ENCODE assay signal across 11 cellular contexts in the genomic region with DNA sequence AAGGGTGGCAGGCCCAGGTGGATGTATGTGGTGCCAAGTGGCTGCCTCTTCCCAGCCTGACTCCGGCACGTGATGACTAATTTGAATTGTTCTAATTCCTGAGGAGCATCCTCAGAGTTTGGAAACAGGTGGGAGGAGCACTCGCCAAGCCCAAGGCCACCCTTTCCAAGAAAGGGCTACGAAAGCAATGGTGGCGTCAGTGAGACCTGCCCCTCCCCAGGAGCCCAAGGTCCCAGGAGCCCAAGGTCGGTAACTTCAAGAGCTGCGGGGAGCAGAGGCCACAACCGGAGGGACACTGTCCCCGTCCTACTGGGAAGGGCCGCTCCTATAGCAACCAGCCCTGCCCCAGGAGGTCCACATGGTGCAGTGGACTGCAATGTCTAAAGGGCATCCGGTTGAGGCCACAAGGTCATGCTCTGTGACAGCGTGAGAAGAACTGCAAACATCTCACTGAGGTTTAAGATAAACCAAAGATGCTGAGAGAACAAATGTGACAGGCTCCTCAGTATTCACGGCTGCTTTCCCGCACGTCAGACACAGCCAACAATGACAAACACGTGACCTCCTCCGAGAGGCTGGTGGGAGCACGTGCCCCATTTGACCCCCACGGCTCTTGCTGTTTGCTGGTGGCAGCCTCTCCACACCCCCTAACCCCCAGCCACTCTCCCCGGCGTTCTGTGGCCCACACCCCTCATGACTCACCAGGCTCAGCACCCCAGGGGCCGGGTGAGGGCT.
DNase-seq lines count a peak whose midpoint lies in the region; ATAC-seq, FAIRE-seq and TF ChIP-seq lines count a peak whose summit lies in the region.
"Had no signal": no experiment of that assay in that cellular context is flagged by ENCODE, and none has a peak within 500 bp of the region (broad histone marks: within the 10 kb centered on the region; RNA-seq: fewer than 3 reads in every experiment).

No MANE protein-coding gene starts in this region.

- H3K4me1 ChIP-seq in ovary (ENCODE audit: insufficient read depth) (peaks cover 20% of the 10 kb centered on the region), gastrocnemius medialis (peaks cover 33 to 41% of the 10 kb centered on the region in 2 donors)

- FAIRE-seq in GM19239 (lab: Jason Lieb, UNC): no peak

- H3K27ac Mint-ChIP-seq in activated B cell treated with CpG ODN at 0.5 μM for 24 hours: peak overlapping the region; percentile 24

- H3K36me3 Mint-ChIP-seq in activated B cell treated with CpG ODN at 0.5 μM for 24 hours (ENCODE audit: low read depth): no peaks in the 10 kb centered on the region

- ATAC-seq in activated B cell treated with CpG ODN at 0.5 μM for 24 hours (ENCODE audit: low read depth) (no peak), gastrocnemius medialis (no peak)

- H3K36me3 ChIP-seq in ovary: no peaks in the 10 kb centered on the region
- H3K36me3 ChIP-seq in gastrocnemius medialis: no peaks in the 10 kb centered on the region
- H3K36me3 ChIP-seq: neutrophil had no signal

- peak; percentile 78 for DNase-seq in Daoy (ENCODE audit: low read depth)
- no peak for DNase-seq in activated B cell treated with CpG ODN at 0.5 μM for 24 hours
- peak; percentile 98 for DNase-seq in globus pallidus (ENCODE audit: low spot score)
- peak; percentile 62 to 79 (median 73) for DNase-seq in ovary
- no peak for DNase-seq in NCI-H1436 treated with DMSO at 0.1 percent for 48 hours (lab: John Stamatoyannopoulos, UW)
- no peak for DNase-seq in gastrocnemius medialis
- no peak for DNase-seq in GM19239 (ENCODE audit: insufficient read length, low spot score)
- no peak for DNase-seq in activated gamma-delta T cell (lab: John Stamatoyannopoulos, UW)
- DNase-seq: DMS79, Karpas-422 had no signal

- H3K4me1 Mint-ChIP-seq in activated B cell treated with CpG ODN at 0.5 μM for 24 hours: peaks cover 69% of the 10 kb centered on the region

- no peak overlapping the region for H3K4me3 Mint-ChIP-seq in activated B cell treated with CpG ODN at 0.5 μM for 24 hours

- H3K27me3 Mint-ChIP-seq in activated B cell treated with CpG ODN at 0.5 μM for 24 hours: no peaks in the 10 kb centered on the region

- WGBS in ovary, 3 donors: 41 to 51% (median 48%) methylated on average over 22 of the region's 22 CpGs

- H3K4me3 ChIP-seq in ovary: no peak overlapping the region
- H3K4me3 ChIP-seq in gastrocnemius medialis: no peak overlapping the region

- no peak for TF ChIP-seq EP300 in ovary (IDR thresholded peaks at IDR 0.05)

- CTCF ChIA-PET in activated B cell treated with CpG ODN at 0.5 μM for 24 hours (lab: Charles Lee): interaction anchor here (0.6 kb wide), 1 partner anchor 818 kb away, joined by 3 read pairs; no protein-coding TSS in a partner anchor

- POLR2A ChIA-PET in activated B cell treated with CpG ODN at 0.5 μM for 24 hours (lab: Charles Lee): no interaction called here

- H3K9me3 Mint-ChIP-seq in activated B cell treated with CpG ODN at 0.5 μM for 24 hours: no peaks in the 10 kb centered on the region

- no peaks in the 10 kb centered on the region for H3K27me3 ChIP-seq in ovary
- no peaks in the 10 kb centered on the region for H3K27me3 ChIP-seq in gastrocnemius medialis
- H3K27me3 ChIP-seq: neutrophil had no signal

- H3K9me3 ChIP-seq in ovary: no peaks in the 10 kb centered on the region
- no peaks in the 10 kb centered on the region for H3K9me3 ChIP-seq in gastrocnemius medialis
- H3K9me3 ChIP-seq: neutrophil had no signal

- TF ChIP-seq CTCF in activated B cell treated with CpG ODN at 0.5 μM for 24 hours (IDR thresholded peaks at IDR 0.05): no peak
- no peak for TF ChIP-seq CTCF in ovary (IDR thresholded peaks at IDR 0.05)
- no peak for TF ChIP-seq CTCF in gastrocnemius medialis (IDR thresholded peaks at IDR 0.05 in 4 of 5, conservative IDR thresholded peaks at IDR 0.05 in 1 of 5)

- intact Hi-C loops in activated B cell treated with CpG ODN at 0.5 μM for 24 hours (cut with micrococcal nuclease) (loop anchor here (2.0 kb wide), 1 partner anchor 31 kb away; no protein-coding TSS in a partner anchor), ovary (cut with DNase I) (no loop called here), gastrocnemius medialis (cut with DNase I; ENCODE audit: low total_unique reads) (no loop called here)

- TF ChIP-seq POLR2A in ovary (IDR thresholded peaks at IDR 0.05) (no peak), gastrocnemius medialis (IDR thresholded peaks at IDR 0.05) (no peak)

- in situ Hi-C loops in gastrocnemius medialis (cut with MboI; ENCODE audit: low sequenced_read_pairs in 4 of 4): no loop called here

- H3K27ac ChIP-seq in ovary: peak overlapping the region; percentile 52 to 73
- H3K27ac ChIP-seq in gastrocnemius medialis: no peak overlapping the region
- H3K27ac ChIP-seq: neutrophil had no signal

Comparison
In these comparisons a context has a peak if more than half of its experiments do, and no peak if none do; other contexts are left out.
1. DNase-seq: peak in Daoy (single experiment), globus pallidus (single experiment) and ovary (5 of 5); none in activated B cell treated with CpG ODN at 0.5 μM for 24 hours (single experiment), NCI-H1436 treated with DMSO at 0.1 percent for 48 hours (single experiment), gastrocnemius medialis (0 of 2), GM19239 (single experiment) and activated gamma-delta T cell (single experiment).
2. H3K27ac ChIP-seq: peak in ovary (2 of 2); none in gastrocnemius medialis (0 of 4).